8 cellular contexts compared by ENCODE assay signal in the genomic region with DNA sequence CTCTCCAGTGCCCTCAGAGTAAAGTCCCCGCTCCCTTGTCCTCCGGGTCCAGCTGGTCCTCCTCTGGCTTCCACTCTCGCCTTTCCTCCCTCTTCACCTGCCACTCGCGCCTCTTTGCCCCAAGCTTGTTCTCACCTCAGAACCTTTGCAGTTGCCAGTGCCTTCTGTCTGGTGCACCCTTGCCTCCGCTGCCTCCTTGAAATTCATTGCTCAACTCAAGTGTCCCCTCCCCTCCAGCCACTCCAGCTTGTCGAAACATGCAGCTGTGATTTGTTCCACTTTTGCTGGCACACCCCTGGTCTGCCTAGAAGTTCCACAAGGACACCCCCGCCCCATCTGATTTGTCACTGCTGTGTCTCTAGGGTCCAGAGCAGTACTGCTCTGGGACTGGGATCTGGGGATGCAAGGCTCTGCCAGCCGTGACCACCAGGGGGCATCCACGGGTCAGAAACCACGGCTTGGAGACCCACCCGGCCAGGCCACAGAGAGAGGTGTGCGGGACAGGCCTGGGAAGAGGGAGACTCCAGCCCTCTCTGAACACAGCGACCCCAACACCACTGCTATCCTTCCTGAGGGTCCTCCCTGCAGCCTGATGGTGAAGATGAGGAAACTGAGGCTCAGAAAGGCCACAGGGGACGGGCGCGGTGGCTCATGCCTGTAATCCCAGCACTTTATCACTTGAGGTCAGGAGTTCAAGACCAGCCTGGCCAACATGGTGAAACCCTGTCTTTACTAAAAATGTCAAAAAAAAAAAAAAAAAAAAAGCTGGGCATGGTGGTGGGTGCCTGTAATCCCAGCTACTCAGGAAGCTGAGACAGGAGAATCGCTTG. TPM values are rescaled to one million over a fixed set of nuclear protein-coding genes. Genes with fewer than 3 reads are reported as not detected.
DNase-seq lines count a peak whose midpoint lies in the region; ATAC-seq, FAIRE-seq and TF ChIP-seq lines count a peak whose summit lies in the region.

No MANE protein-coding gene starts in this region.

- H3K4me1 ChIP-seq in A549: no peaks in the 10 kb centered on the region

- TF ChIP-seq CTCF in A549 (IDR thresholded peaks at IDR 0.05) (peak; percentile 72), kidney epithelial cell (IDR thresholded peaks at IDR 0.05; ENCODE audit: insufficient read depth, low read length, poor library complexity, severe bottlenecking) (peak; percentile 98)

- no peak overlapping the region for H3K27ac Mint-ChIP-seq in activated CD4-positive, alpha-beta T cell treated with anti-CD3 and anti-CD28 coated beads for 36 hours
- peak overlapping the region; percentile 84 for H3K27ac Mint-ChIP-seq in central memory CD8-positive, alpha-beta T cell (ENCODE audit: low read depth)

- FAIRE-seq in A549 (lab: Jason Lieb, UNC): no peak

- no peaks in the 10 kb centered on the region for H3K36me3 Mint-ChIP-seq in activated CD4-positive, alpha-beta T cell treated with anti-CD3 and anti-CD28 coated beads for 36 hours (ENCODE audit: low read depth)
- peaks cover 2% of the 10 kb centered on the region for H3K36me3 Mint-ChIP-seq in central memory CD8-positive, alpha-beta T cell (ENCODE audit: insufficient read depth)

- no peak overlapping the region for H3K4me3 Mint-ChIP-seq in activated CD4-positive, alpha-beta T cell treated with anti-CD3 and anti-CD28 coated beads for 36 hours
- peak overlapping the region; percentile 42 for H3K4me3 Mint-ChIP-seq in central memory CD8-positive, alpha-beta T cell

- H3K9me3 Mint-ChIP-seq in activated CD4-positive, alpha-beta T cell treated with anti-CD3 and anti-CD28 coated beads for 36 hours (ENCODE audit: low read depth): no peaks in the 10 kb centered on the region
- H3K9me3 Mint-ChIP-seq in central memory CD8-positive, alpha-beta T cell: no peaks in the 10 kb centered on the region

- H3K27me3 ChIP-seq in kidney epithelial cell (ENCODE audit: control insufficient read depth, insufficient read depth, low read length): peaks cover 3% of the 10 kb centered on the region

- no peaks in the 10 kb centered on the region for H3K9me3 ChIP-seq in A549

- H3K27me3 Mint-ChIP-seq in activated CD4-positive, alpha-beta T cell treated with anti-CD3 and anti-CD28 coated beads for 36 hours: no peaks in the 10 kb centered on the region
- H3K27me3 Mint-ChIP-seq in central memory CD8-positive, alpha-beta T cell: peaks cover 15% of the 10 kb centered on the region

- ATAC-seq in A549: peak; percentile 98 to 100
- ATAC-seq in activated CD4-positive, alpha-beta T cell treated with anti-CD3 and anti-CD28 coated beads for 36 hours: peak; percentile 96
- peak; percentile 72 for ATAC-seq in central memory CD8-positive, alpha-beta T cell (replicated peaks; ENCODE audit: extremely low read depth, poor library complexity, severe bottlenecking)
- no peak for ATAC-seq in GM19351 (IDR thresholded peaks at IDR 0.05; ENCODE audit: unreplicated experiment)

- no peak overlapping the region for H3K27ac ChIP-seq in A549

- CTCF ChIA-PET in A549 (lab: Yijun Ruan, JAX): interaction anchor here (0.6 to 5.0 kb wide), 50 partner anchors 9 to 1246 kb away, joined by 3 to 92 read pairs (median 4); no protein-coding TSS in a partner anchor
- CTCF ChIA-PET in activated CD4-positive, alpha-beta T cell treated with anti-CD3 and anti-CD28 coated beads for 36 hours (lab: Charles Lee): interaction anchor here (0.6 to 5.2 kb wide), 27 partner anchors 9 to 774 kb away, joined by 3 to 84 read pairs (median 3); no protein-coding TSS in a partner anchor

- WGBS in A549 (ENCODE audit: missing lambda C conversion rate): 50% methylated on average over 12 of the region's 18 CpGs

- TF ChIP-seq POLR2A in A549 (IDR thresholded peaks at IDR 0.05; ENCODE audit: low read length): no peak

- no peak for TF ChIP-seq EP300 in A549 (IDR thresholded peaks at IDR 0.05)

- no peak overlapping the region for H3K4me2 ChIP-seq in A549

- no peaks in the 10 kb centered on the region for H3K36me3 ChIP-seq in kidney epithelial cell (ENCODE audit: control insufficient read depth, insufficient read depth, low read length)

- POLR2A ChIA-PET in A549 (lab: Yijun Ruan, JAX): interaction anchor here (0.6 to 1.0 kb wide), 3 partner anchors 15 to 116 kb away, joined by 3 to 7 read pairs (median 3); no protein-coding TSS in a partner anchor
- POLR2A ChIA-PET in activated CD4-positive, alpha-beta T cell treated with anti-CD3 and anti-CD28 coated beads for 36 hours (lab: Charles Lee): interaction anchor here (0.9 kb wide), 1 partner anchor 135 kb away, joined by 4 read pairs; no protein-coding TSS in a partner anchor

- H3K4me1 Mint-ChIP-seq in activated CD4-positive, alpha-beta T cell treated with anti-CD3 and anti-CD28 coated beads for 36 hours: peaks cover 13% of the 10 kb centered on the region
- peaks cover 15% of the 10 kb centered on the region for H3K4me1 Mint-ChIP-seq in central memory CD8-positive, alpha-beta T cell

- peak; percentile 74 to 76 for DNase-seq in A549 (ENCODE audit: low read depth in 1 of 2, low spot score in 1 of 2)
- DNase-seq in GM19240 (ENCODE audit: insufficient read length, low spot score): peak; percentile 96
- DNase-seq in NCI-H345 (lab: John Stamatoyannopoulos, UW): peak; percentile 64
- DNase-seq in activated CD4-positive, alpha-beta T cell treated with anti-CD3 and anti-CD28 coated beads for 36 hours: peak; percentile 91
- peak; percentile 67 to 83 for DNase-seq in central memory CD8-positive, alpha-beta T cell (ENCODE audit: low spot score in 2 of 2)
- DNase-seq in kidney epithelial cell (ENCODE audit: low read depth): peak; percentile 26
- peak; percentile 81 for DNase-seq in stimulated activated CD4-positive, alpha-beta T cell treated with anti-CD3 and anti-CD28 coated beads, Interleukin-1b, Interleukin-23, amount 100 ng/mL, for 48 hours

- intact Hi-C loops in activated CD4-positive, alpha-beta T cell treated with anti-CD3 and anti-CD28 coated beads for 36 hours (cut with DNase I, micrococcal nuclease): loop anchor here (1.0 to 5.0 kb wide), 4 partner anchors 81 to 170 kb away; no protein-coding TSS in a partner anchor

- no peak overlapping the region for H3K4me3 ChIP-seq in A549
- H3K4me3 ChIP-seq in kidney epithelial cell (ENCODE audit: low read depth, low read length): no peak overlapping the region

- TF ChIP-seq RAD21 in A549 (conservative IDR thresholded peaks at IDR 0.05 in 1 of 2, IDR thresholded peaks at IDR 0.05 in 1 of 2): peak; percentile 95 to 97

TF ChIP-seq in A549, 52 proteins besides CTCF, POLR2A, EP300 and RAD21:
- TF ChIP-seq TP53 (CRISPR knock-in tag; IDR thresholded peaks at IDR 0.05) (no peak), SMC3 (IDR thresholded peaks at IDR 0.05) (peak; percentile 96)

RNA-seq across cellular contexts. Expression of gene AP1M1, which starts 49.9 kb away (rescaled TPM):
- polyA plus RNA-seq in A549 (2011; rRNA removed) (37.8 and 42.5 TPM in 2 replicates), A549 (2017; fragmentation: RNase III; extraction: RNeasy Plus Mini Kit Qiagen cat#74134 plus additional on column Dnase treatment) (63.0 to 68.0 TPM (median 63.6 TPM) in 3 replicates)
- 73.9 and 92.0 TPM in 2 replicates for polyA plus RNA-seq in A549 (2012; cell fraction: cytosol; rRNA removed)
- 105 and 138 TPM in 2 replicates for polyA plus RNA-seq in A549 (2012; cell fraction: nucleus; rRNA removed)
- 39.7 and 69.8 TPM in 2 replicates for polyA minus RNA-seq in A549 (2011; rRNA and poly(A)+ RNA removed)
- total RNA-seq in activated CD4-positive, alpha-beta T cell treated with anti-CD3 and anti-CD28 coated beads for 36 hours: 10 to 100 TPM; 61.8 to 92.0 TPM
- total RNA-seq in kidney epithelial cell: 96.2 and 98.9 TPM in 2 replicates

Comparison
In these comparisons a context has a peak if more than half of its experiments do, and no peak if none do; other contexts are left out.
1. DNase-seq: peak in every context shown above with its lines; median percentile 96 in GM19240; 91 in activated CD4-positive, alpha-beta T cell treated with anti-CD3 and anti-CD28 coated beads for 36 hours; 81 in stimulated activated CD4-positive, alpha-beta T cell treated with anti-CD3 and anti-CD28 coated beads, Interleukin-1b, Interleukin-23, amount 100 ng/mL, for 48 hours; 75 in A549; 75 in central memory CD8-positive, alpha-beta T cell; 64 in NCI-H345; 26 in kidney epithelial cell.